7 cellular contexts compared by ENCODE assay signal in the genomic region with DNA sequence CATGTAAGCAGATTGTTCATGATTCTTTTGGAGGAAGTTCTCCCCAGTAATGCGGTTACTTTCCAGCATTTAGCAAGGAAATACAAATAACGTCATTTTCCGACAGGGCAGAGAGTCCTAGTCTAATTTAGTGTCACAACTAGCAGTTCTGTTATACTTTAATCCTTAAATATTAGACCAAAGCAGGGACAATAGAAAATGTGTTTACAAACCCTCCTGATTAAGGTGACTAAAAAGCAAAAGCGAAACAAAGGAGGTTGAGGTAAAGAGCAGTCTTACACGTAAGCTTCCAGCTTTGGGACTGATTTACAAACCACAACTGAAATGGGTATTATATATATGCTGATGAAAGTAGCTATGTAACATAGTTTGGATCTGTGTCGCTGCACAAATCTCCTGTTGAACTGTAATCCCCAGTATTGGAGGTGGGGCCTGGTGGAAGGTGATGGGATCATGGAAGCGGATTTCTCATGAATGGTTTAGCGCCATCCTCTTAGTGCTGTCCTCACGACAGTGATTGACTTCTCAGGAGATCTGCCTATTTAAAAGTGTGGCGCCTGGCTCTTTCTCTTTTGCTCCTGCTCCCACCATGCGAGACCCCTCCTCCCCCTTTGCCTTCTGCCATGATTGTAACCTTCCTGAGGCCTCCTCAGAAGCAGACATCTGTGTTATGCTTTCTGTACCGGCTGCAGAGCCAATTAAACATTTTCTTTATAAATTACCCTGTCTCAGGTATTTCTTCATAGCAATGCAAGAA.
DNase-seq lines count a peak whose midpoint lies in the region; ATAC-seq and TF ChIP-seq lines count a peak whose summit lies in the region.

No MANE protein-coding gene starts in this region.

- no peak for TF ChIP-seq EP300 in upper lobe of left lung (IDR thresholded peaks at IDR 0.05)

- no peaks in the 10 kb centered on the region for H3K9me2 ChIP-seq in OCI-LY1 (ENCODE audit: low read depth, low read length)

- TF ChIP-seq POLR2A in upper lobe of left lung (IDR thresholded peaks at IDR 0.05) = no peak

- H3K27me3 ChIP-seq in OCI-LY1 (ENCODE audit: insufficient read depth, low read length) (no peaks in the 10 kb centered on the region), neutrophil (no peaks in the 10 kb centered on the region), upper lobe of left lung (no peaks in the 10 kb centered on the region)

- TF ChIP-seq CTCF in OCI-LY1 (IDR thresholded peaks at IDR 0.05; ENCODE audit: low read length) = no peak
- TF ChIP-seq CTCF in neutrophil (IDR thresholded peaks at IDR 0.05) = no peak
- TF ChIP-seq CTCF in upper lobe of left lung (IDR thresholded peaks at IDR 0.05) = no peak

- intact Hi-C loops in sciatic nerve (cut with DNase I) = no loop called here

- peak overlapping the region; percentile 59; the same call in 1 of the 2 replicates for H2AFZ ChIP-seq in OCI-LY1 (ENCODE audit: low read length)

- H3K36me3 ChIP-seq in OCI-LY1 (ENCODE audit: insufficient read depth, low read length) (no peaks in the 10 kb centered on the region), neutrophil (no peaks in the 10 kb centered on the region), upper lobe of left lung (no peaks in the 10 kb centered on the region)

- H3K9me3 ChIP-seq in OCI-LY1 (ENCODE audit: low read length) = no peaks in the 10 kb centered on the region
- no peaks in the 10 kb centered on the region for H3K9me3 ChIP-seq in neutrophil
- H3K9me3 ChIP-seq in upper lobe of left lung = no peaks in the 10 kb centered on the region

- peaks cover 54% of the 10 kb centered on the region for H3K4me1 ChIP-seq in OCI-LY1 (ENCODE audit: insufficient read depth, low read length, severe bottlenecking)
- H3K4me1 ChIP-seq in neutrophil (ENCODE audit: control insufficient read depth in 1 of 2, insufficient read depth in 1 of 2, low read depth in 1 of 2, low read length in 1 of 2) = peaks cover 10 to 17% of the 10 kb centered on the region in 2 experiments
- peaks cover 0 to 8% (median 0%) of the 10 kb centered on the region in 4 donors for H3K4me1 ChIP-seq in upper lobe of left lung

- peak overlapping the region; percentile 74 for H3K4me2 ChIP-seq in OCI-LY1 (ENCODE audit: low read length)

- H3K4me3 ChIP-seq in OCI-LY1 (ENCODE audit: low read depth, low read length, poor library complexity, severe bottlenecking) (peak overlapping the region; percentile 42), neutrophil (ENCODE audit: low read depth in 1 of 2, low read length in 1 of 2) (peak overlapping the region; percentile 2 to 42), upper lobe of left lung (peak overlapping the region in 2 of 4 donors; percentile 5 to 13)

- DNase-seq in upper lobe of left lung = no peak
- no peak for DNase-seq in sciatic nerve (ENCODE audit: low spot score)
- no peak for DNase-seq in H4 (ENCODE audit: low spot score)

- H3K79me2 ChIP-seq in OCI-LY1 (ENCODE audit: insufficient read depth, low read length) = no peaks in the 10 kb centered on the region

- H3K27ac ChIP-seq in OCI-LY1 (ENCODE audit: low read depth, low read length, poor library complexity, severe bottlenecking) = peak overlapping the region; percentile 84
- H3K27ac ChIP-seq in neutrophil = peak overlapping the region; percentile 58
- peak overlapping the region in 2 of 4 donors; percentile 18 to 50 for H3K27ac ChIP-seq in upper lobe of left lung

- no peaks in the 10 kb centered on the region for H3F3A ChIP-seq in OCI-LY1 (ENCODE audit: insufficient read depth, low read length)

- H4K20me1 ChIP-seq in OCI-LY1 (ENCODE audit: insufficient read depth, low read length) = no peaks in the 10 kb centered on the region

- ATAC-seq in GM18873 (IDR thresholded peaks at IDR 0.05; ENCODE audit: low FRiP score, unreplicated experiment) (peak; percentile 84), HG02588 (IDR thresholded peaks at IDR 0.05; ENCODE audit: unreplicated experiment) (peak; percentile 81), upper lobe of left lung (ENCODE audit: low FRiP score in 2 of 2) (no peak), sciatic nerve (no peak)

- H3K9ac ChIP-seq in OCI-LY1 (ENCODE audit: low read length) = peak overlapping the region; percentile 47

- 63 to 68% methylated on average over 12 of the region's 12 CpGs for WGBS in upper lobe of left lung, 2 donors

Comparison
In these comparisons a context has a peak if more than half of its experiments do, and no peak if none do; other contexts are left out.
1. ATAC-seq: peak in GM18873 (single experiment) and HG02588 (single experiment); none in upper lobe of left lung (0 of 2) and sciatic nerve (single experiment).